Comparison of ENCODE assay signal across 32 cellular contexts in the genomic region with DNA sequence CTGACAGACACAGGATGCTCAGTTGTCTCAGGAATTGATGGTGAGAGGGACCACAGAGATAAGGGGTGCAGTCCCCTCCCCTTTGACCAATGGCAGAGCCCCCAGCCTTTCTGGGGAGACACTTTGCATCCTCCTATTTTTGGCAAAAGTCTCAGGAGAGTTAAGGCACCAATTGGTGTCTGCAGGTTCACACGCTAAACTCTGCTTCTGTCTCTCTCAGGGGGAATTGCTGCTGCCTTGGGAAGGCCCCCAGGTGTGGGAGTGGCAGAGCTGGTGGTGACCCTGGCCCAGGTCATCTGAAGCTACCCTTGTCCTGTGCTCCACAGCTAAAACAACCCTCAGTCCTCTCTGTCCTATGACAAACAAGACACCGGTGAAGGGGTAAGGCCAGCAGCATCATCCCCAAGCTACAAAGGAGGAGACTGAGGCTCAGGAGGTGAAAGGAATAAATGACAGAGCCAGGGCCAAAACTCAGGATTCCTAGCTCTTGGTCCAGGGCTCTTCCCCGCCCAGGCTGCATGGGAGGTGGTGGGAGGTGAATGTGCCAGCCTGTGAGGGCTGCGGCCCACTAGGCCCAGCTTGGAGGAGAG. TPM values are rescaled to one million over a fixed set of nuclear protein-coding genes. Genes with fewer than 3 reads are reported as not detected.
"Had no signal": no experiment of that assay in that cellular context is flagged by ENCODE, and none has a peak within 500 bp of the region (broad histone marks: within the 10 kb centered on the region; RNA-seq: fewer than 3 reads in every experiment).

No MANE protein-coding gene starts in this region.

- H3K27ac ChIP-seq: brain microvascular endothelial cell, esophagus muscularis mucosa, foreskin keratinocyte, heart right ventricle, neutrophil, sigmoid colon, tibial artery, upper lobe of right lung, VCaP had no signal

- ATAC-seq: foreskin keratinocyte; left ventricle myocardium superior; mucosa of descending colon; stimulated activated naive CD8-positive, alpha-beta T cell treated with anti-CD3 and anti-CD28 coated beads, Interleukin-15, amount 100 ng/mL, for 72 hours had no signal

- H3K36me3 Mint-ChIP-seq: activated naive CD4-positive, alpha-beta T cell treated with anti-CD3 and anti-CD28 coated beads, Interleukin-2, amount 10 ng/mL, durations not matched to agents 7 days and 5 days had no signal

- H3K27ac Mint-ChIP-seq: activated naive CD4-positive, alpha-beta T cell treated with anti-CD3 and anti-CD28 coated beads, Interleukin-2, amount 10 ng/mL, durations not matched to agents 7 days and 5 days; activated naive CD8-positive, alpha-beta T cell treated with anti-CD3 and anti-CD28 coated beads, Interleukin-2, amount 10 ng/mL, durations not matched to agents 7 days and 5 days; activated T-helper 2 cell treated with anti-CD3 and anti-CD28 coated beads, Interferon-gamma antibody, Interleukin-2, Interleukin-4, amounts not matched to agents 10 μg/mL and 5 μg/mL and 100 μg/mL, durations not matched to agents 14 hours and 24 hours and 36 hours; nephron; stimulated activated effector memory CD8-positive, alpha-beta T cell treated with anti-CD3 and anti-CD28 coated beads, Interleukin-12 subunit alpha, Interleukin-12 subunit beta, amount 100 ng/mL, for 72 hours; stimulated activated naive CD8-positive, alpha-beta T cell treated with anti-CD3 and anti-CD28 coated beads, Interleukin-15, amount 100 ng/mL, for 72 hours; T-helper 1 cell treated with Interleukin-12 subunit alpha and Interleukin-12 subunit beta and Interleukin-4 antibody, amounts not matched to agents 30 μg/mL and 1 μg/mL, for 36 hours had no signal

- DNase-seq: activated CD4-positive, alpha-beta T cell treated with anti-CD3 and anti-CD28 coated beads for 4 hours; activated CD4-positive, alpha-beta T cell treated with anti-CD3 and anti-CD28 coated beads, Interleukin-2, amount 50 U/mL, for 4 hours; activated naive CD4-positive, alpha-beta T cell treated with anti-CD3 and anti-CD28 coated beads, Interleukin-2, amount 10 ng/mL, durations not matched to agents 7 days and 5 days; activated naive CD8-positive, alpha-beta T cell treated with anti-CD3 and anti-CD28 coated beads, Interleukin-2, amount 10 ng/mL, durations not matched to agents 7 days and 5 days; activated T-cell treated with anti-CD3 and anti-CD28 coated beads, Interleukin-2, amount 50 U/mL, for 48 hours; brain microvascular endothelial cell; foreskin keratinocyte; heart right ventricle; left ventricle myocardium superior; mucosa of descending colon; retina; sigmoid colon; small intestine; stimulated activated CD4-positive, alpha-beta T cell treated with anti-CD3 and anti-CD28 coated beads, Interleukin-4, amount 100 ng/mL, for 24 hours; stimulated activated naive CD8-positive, alpha-beta T cell treated with anti-CD3 and anti-CD28 coated beads, Interleukin-15, amount 100 ng/mL, for 72 hours; SW 1271; T-helper 9 cell; tibial artery; upper lobe of right lung had no signal

- H3K4me1 Mint-ChIP-seq: activated naive CD4-positive, alpha-beta T cell treated with anti-CD3 and anti-CD28 coated beads, Interleukin-2, amount 10 ng/mL, durations not matched to agents 7 days and 5 days; activated naive CD8-positive, alpha-beta T cell treated with anti-CD3 and anti-CD28 coated beads, Interleukin-2, amount 10 ng/mL, durations not matched to agents 7 days and 5 days; stimulated activated effector memory CD8-positive, alpha-beta T cell treated with anti-CD3 and anti-CD28 coated beads, Interleukin-12 subunit alpha, Interleukin-12 subunit beta, amount 100 ng/mL, for 72 hours; stimulated activated naive CD8-positive, alpha-beta T cell treated with anti-CD3 and anti-CD28 coated beads, Interleukin-15, amount 100 ng/mL, for 72 hours had no signal

- H3K4me1 ChIP-seq: esophagus muscularis mucosa, foreskin keratinocyte, sigmoid colon, upper lobe of right lung had no signal

- H3K4me3 ChIP-seq: esophagus muscularis mucosa, heart right ventricle, mucosa of descending colon, sigmoid colon, tibial artery, upper lobe of right lung had no signal

- H3K36me3 ChIP-seq: brain microvascular endothelial cell, heart right ventricle, neutrophil, sigmoid colon, tibial artery, upper lobe of right lung had no signal

- H3K27me3 ChIP-seq: sigmoid colon, upper lobe of right lung had no signal

- H3K4me3 Mint-ChIP-seq: activated naive CD4-positive, alpha-beta T cell treated with anti-CD3 and anti-CD28 coated beads, Interleukin-2, amount 10 ng/mL, durations not matched to agents 7 days and 5 days; activated naive CD8-positive, alpha-beta T cell treated with anti-CD3 and anti-CD28 coated beads, Interleukin-2, amount 10 ng/mL, durations not matched to agents 7 days and 5 days; nephron; stimulated activated effector memory CD8-positive, alpha-beta T cell treated with anti-CD3 and anti-CD28 coated beads, Interleukin-12 subunit alpha, Interleukin-12 subunit beta, amount 100 ng/mL, for 72 hours; stimulated activated naive CD8-positive, alpha-beta T cell treated with anti-CD3 and anti-CD28 coated beads, Interleukin-15, amount 100 ng/mL, for 72 hours; T-helper 1 cell treated with Interleukin-12 subunit alpha and Interleukin-12 subunit beta and Interleukin-4 antibody, amounts not matched to agents 30 μg/mL and 1 μg/mL, for 36 hours had no signal

- H3K9me3 Mint-ChIP-seq: activated naive CD4-positive, alpha-beta T cell treated with anti-CD3 and anti-CD28 coated beads, Interleukin-2, amount 10 ng/mL, durations not matched to agents 7 days and 5 days; activated naive CD8-positive, alpha-beta T cell treated with anti-CD3 and anti-CD28 coated beads, Interleukin-2, amount 10 ng/mL, durations not matched to agents 7 days and 5 days; activated T-helper 2 cell treated with anti-CD3 and anti-CD28 coated beads, Interferon-gamma antibody, Interleukin-2, Interleukin-4, amounts not matched to agents 10 μg/mL and 5 μg/mL and 100 μg/mL, durations not matched to agents 14 hours and 24 hours and 36 hours; nephron; stimulated activated effector memory CD8-positive, alpha-beta T cell treated with anti-CD3 and anti-CD28 coated beads, Interleukin-12 subunit alpha, Interleukin-12 subunit beta, amount 100 ng/mL, for 72 hours; stimulated activated naive CD8-positive, alpha-beta T cell treated with anti-CD3 and anti-CD28 coated beads, Interleukin-15, amount 100 ng/mL, for 72 hours; T-helper 1 cell treated with Interleukin-12 subunit alpha and Interleukin-12 subunit beta and Interleukin-4 antibody, amounts not matched to agents 30 μg/mL and 1 μg/mL, for 36 hours had no signal

- H3K9me3 ChIP-seq: esophagus muscularis mucosa, heart right ventricle, mucosa of descending colon, neutrophil, sigmoid colon, tibial artery, upper lobe of right lung had no signal

- FAIRE-seq: astrocyte, small intestine, TTC549 had no signal

RNA-seq across cellular contexts. Expression of a gene that starts 30.2 kb away (rescaled TPM):
- total RNA-seq: cerebellum, left ventricle myocardium superior, lung microvascular endothelial cell, mesenteric fat pad, posterior vena cava had no signal
